ENCODE assay signal across 1 cellular context in genomic region chr7:26990268-26990667, GRCh38.
TF ChIP-seq lines count a peak whose summit lies in the region.

No MANE protein-coding gene starts in this region.

TF ChIP-seq in GM23338, 12 proteins besides CTCF, POLR2A, EP300 and RAD21 (continued from another document):
- TF ChIP-seq ZNF462 (CRISPR knock-in tag; IDR thresholded peaks at IDR 0.05) (no peak), EZH2phosphoT487 (IDR thresholded peaks at IDR 0.05; ENCODE audit: unreplicated experiment) (no peak), ZNF331 (CRISPR knock-in tag; IDR thresholded peaks at IDR 0.05; ENCODE audit: low read depth) (no peak), REST (IDR thresholded peaks at IDR 0.05; ENCODE audit: unreplicated experiment) (no peak), CREB1 (CRISPR knock-in tag; IDR thresholded peaks at IDR 0.05; ENCODE audit: low read depth) (no peak), EZH2 (IDR thresholded peaks at IDR 0.05; ENCODE audit: low read depth, unreplicated experiment) (no peak), JUNB (IDR thresholded peaks at IDR 0.05; ENCODE audit: unreplicated experiment) (no peak), NANOG (IDR thresholded peaks at IDR 0.05; ENCODE audit: borderline replicate concordance) (no peak), ZNF114 (CRISPR knock-in tag; IDR thresholded peaks at IDR 0.05) (no peak)
